Comparison of ENCODE assay signal across 8 cellular contexts in genomic region chr3:160754855-160755747, GRCh38. TPM values are rescaled to one million over a fixed set of nuclear protein-coding genes. Genes with fewer than 3 reads are reported as not detected.
DNase-seq lines count a peak whose midpoint lies in the region; ATAC-seq, FAIRE-seq and TF ChIP-seq lines count a peak whose summit lies in the region.

No MANE protein-coding gene starts in this region.

- peak overlapping the region; percentile 80 to 91 for H3K4me3 ChIP-seq in kidney (ENCODE audit: low read length in 2 of 2)

- peak; percentile 86 for ATAC-seq in HG03354 (IDR thresholded peaks at IDR 0.05; ENCODE audit: poor library complexity, severe bottlenecking, unreplicated experiment)

- H3K9me3 ChIP-seq in kidney (ENCODE audit: control insufficient read depth in 1 of 2, low read length in 2 of 2) = no peaks in the 10 kb centered on the region

- H3K36me3 ChIP-seq in kidney (ENCODE audit: control insufficient read depth in 1 of 2, insufficient read depth in 2 of 2, low read length in 2 of 2) = no peaks in the 10 kb centered on the region

- TF ChIP-seq CTCF in kidney (IDR thresholded peaks at IDR 0.05; ENCODE audit: borderline replicate concordance, extremely low read depth, insufficient read depth) = no peak

- H3K4me1 ChIP-seq in kidney (ENCODE audit: control insufficient read depth in 1 of 2, insufficient read depth in 1 of 2, low read depth in 1 of 2, low read length in 2 of 2) = peaks cover 4 to 6% of the 10 kb centered on the region in 2 donors

- no peak for FAIRE-seq in kidney (lab: Jason Lieb, UNC)

- intact Hi-C loops in kidney (cut with DNase I) = no loop called here

- peak; percentile 90 for DNase-seq in AML-193 (lab: John Stamatoyannopoulos, UW)
- peak; percentile 69 for DNase-seq in NCI-H345 treated with DMSO at 0.1 percent for 48 hours (lab: John Stamatoyannopoulos, UW; ENCODE audit: unreplicated experiment)
- peak; percentile 82 for DNase-seq in activated CD4-positive, CD25-positive, alpha-beta regulatory T cell treated with anti-CD3 and anti-CD28 coated beads, Interleukin-2, amount 50 U/mL, for 72 hours
- peak; percentile 90 for DNase-seq in cerebellar cortex (ENCODE audit: low spot score)
- DNase-seq in kidney = peak; percentile 98
- peak; percentile 77 to 84 (median 82) for DNase-seq in stimulated activated CD4-positive, alpha-beta T cell treated with anti-CD3 and anti-CD28 coated beads, Interleukin-12 subunit alpha, Interleukin-12 subunit beta, amount 100 ng/mL, for 48 hours (ENCODE audit: low read depth in 2 of 3, low spot score in 1 of 3)

- peak overlapping the region; percentile 70 to 74 for H3K9ac ChIP-seq in kidney (ENCODE audit: low read length in 2 of 2)

- H3K27ac ChIP-seq in kidney (ENCODE audit: low read depth in 2 of 2, low read length in 2 of 2) = peak overlapping the region; percentile 94 to 95

- peak; percentile 62 for TF ChIP-seq POLR2A in GM19099 (IDR thresholded peaks at IDR 0.05; ENCODE audit: extremely low read depth, insufficient read length, low read depth)

RNA-seq across cellular contexts. Expression of gene PPM1L, which starts 0.9 kb away (rescaled TPM):
- total RNA-seq in kidney = 13.8 TPM
- 2.8 TPM for polyA plus RNA-seq in kidney (ENCODE audit: insufficient read depth, low read depth, low replicate concordance)

Comparison
In these comparisons a context has a peak if more than half of its experiments do, and no peak if none do; other contexts are left out.
1. Peak in every context shown above with its lines: DNase-seq, ATAC-seq, H3K4me3 ChIP-seq and H3K27ac ChIP-seq.